ENCODE assay signal across 12 cellular contexts in the genomic region with DNA sequence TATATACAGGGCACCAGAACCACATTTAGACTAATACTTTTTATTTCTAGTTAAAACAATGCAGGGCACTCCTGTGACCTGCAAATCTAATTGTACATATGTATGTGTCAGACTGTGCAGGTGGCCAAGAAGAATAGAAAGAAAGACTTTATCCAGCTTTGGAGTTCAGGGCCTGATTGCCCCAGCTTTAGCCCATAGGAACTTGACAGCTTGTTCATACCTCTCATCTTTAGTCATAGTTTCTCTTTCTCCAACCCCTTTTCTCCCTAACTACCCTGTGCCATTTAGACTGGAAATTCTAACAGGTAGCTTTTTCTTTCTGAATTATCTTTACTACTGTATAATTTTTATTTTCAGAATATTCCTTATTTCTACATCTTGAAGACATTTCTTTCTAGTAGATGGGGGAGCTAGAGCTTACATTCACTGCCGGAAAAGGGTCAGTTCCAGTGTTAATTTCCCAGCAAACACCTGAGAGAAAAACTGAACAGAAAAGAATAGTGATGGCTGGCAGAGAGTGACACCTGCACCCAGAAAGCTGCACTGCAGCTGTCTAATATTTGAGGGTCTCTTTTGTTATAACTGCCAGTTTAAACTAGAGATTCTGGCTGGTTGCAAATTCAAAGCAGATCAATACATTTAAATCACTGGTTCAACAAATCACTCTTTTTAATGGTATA. TPM values are rescaled to one million over a fixed set of nuclear protein-coding genes. Genes with fewer than 3 reads are reported as not detected.
A peak's percentile ranks its signal among the peaks of the same experiment; 100 is the strongest.
DNase-seq lines count a peak whose midpoint lies in the region; ATAC-seq and TF ChIP-seq lines count a peak whose summit lies in the region.
"Had no signal": no experiment of that assay in that cellular context is flagged by ENCODE, and none has a peak within 500 bp of the region (broad histone marks: within the 10 kb centered on the region; RNA-seq: fewer than 3 reads in every experiment).

No MANE protein-coding gene starts in this region.

- CTCF ChIA-PET in activated CD4-positive, alpha-beta T cell treated with anti-CD3 and anti-CD28 coated beads, Interleukin-2, amount 10 ng/mL, durations not matched to agents 7 days and 5 days (lab: Charles Lee), result interaction anchor here (1.6 kb wide), 1 partner anchor 30 kb away, joined by 4 read pairs; no protein-coding TSS in a partner anchor

- peak; percentile 35 for ATAC-seq in effector memory CD8-positive, alpha-beta T cell (replicated peaks)

- no peak overlapping the region for H3K4me3 ChIP-seq in smooth muscle cell

- peaks cover 100% of the 10 kb centered on the region for H3K79me2 ChIP-seq in smooth muscle cell (ENCODE audit: low read depth)

- no peaks in the 10 kb centered on the region for H3F3A ChIP-seq in smooth muscle cell (ENCODE audit: low read depth)

- no peak overlapping the region for H3K4me2 ChIP-seq in smooth muscle cell

- DNase-seq in activated CD4-positive, alpha-beta T cell treated with anti-CD3 and anti-CD28 coated beads, Interleukin-2, amount 10 ng/mL, durations not matched to agents 7 days and 5 days, result no peak
- DNase-seq in activated CD4-positive, alpha-beta T cell treated with anti-CD3 and anti-CD28 coated beads, Interleukin-2, amount 50 U/mL, for 1 hour, result no peak
- DNase-seq in NCI-H146 treated with DMSO at 0.1 percent for 48 hours (lab: John Stamatoyannopoulos, UW; ENCODE audit: unreplicated experiment) (peak; percentile 11), smooth muscle cell (lab: John Stamatoyannopoulos, UW; ENCODE audit: unreplicated experiment) (no peak), occipital lobe (lab: John Stamatoyannopoulos, UW) (no peak), NCI-H2081 treated with DMSO at 0.1 percent for 48 hours (lab: John Stamatoyannopoulos, UW) (no peak), CD14-positive monocyte (ENCODE audit: low spot score) (no peak)
- no peak for DNase-seq in effector memory CD8-positive, alpha-beta T cell
- DNase-seq: anterior cingulate cortex, naive B cell, NCI-H526 had no signal

- H3K27ac Mint-ChIP-seq in activated CD4-positive, alpha-beta T cell treated with anti-CD3 and anti-CD28 coated beads, Interleukin-2, amount 10 ng/mL, durations not matched to agents 7 days and 5 days, result peak overlapping the region; percentile 13
- no peak overlapping the region for H3K27ac Mint-ChIP-seq in effector memory CD8-positive, alpha-beta T cell
- no peak overlapping the region for H3K27ac Mint-ChIP-seq in CD14-positive monocyte

- POLR2A ChIA-PET in activated CD4-positive, alpha-beta T cell treated with anti-CD3 and anti-CD28 coated beads, Interleukin-2, amount 10 ng/mL, durations not matched to agents 7 days and 5 days (lab: Charles Lee), result no interaction called here

- intact Hi-C loops in CD14-positive monocyte (cut with micrococcal nuclease), result no loop called here

- H4K20me1 ChIP-seq in smooth muscle cell (ENCODE audit: low read depth), result peaks cover 100% of the 10 kb centered on the region

- peaks cover 4% of the 10 kb centered on the region for H3K36me3 ChIP-seq in smooth muscle cell (ENCODE audit: low read depth)

- H3K4me1 ChIP-seq in smooth muscle cell (ENCODE audit: low read depth), result peaks cover 31% of the 10 kb centered on the region

- no peak overlapping the region for H3K27ac ChIP-seq in smooth muscle cell (ENCODE audit: low read depth)

- 86% methylated on average over 1 of the region's 1 CpG for WGBS in smooth muscle cell (ENCODE audit: low lambda C conversion rate)

- H3K27me3 Mint-ChIP-seq in activated CD4-positive, alpha-beta T cell treated with anti-CD3 and anti-CD28 coated beads, Interleukin-2, amount 10 ng/mL, durations not matched to agents 7 days and 5 days, result no peaks in the 10 kb centered on the region
- H3K27me3 Mint-ChIP-seq in effector memory CD8-positive, alpha-beta T cell, result no peaks in the 10 kb centered on the region
- no peaks in the 10 kb centered on the region for H3K27me3 Mint-ChIP-seq in CD14-positive monocyte (ENCODE audit: low read depth in 3 of 3)
- H3K27me3 Mint-ChIP-seq: naive B cell had no signal

- no peak overlapping the region for H3K4me3 Mint-ChIP-seq in activated CD4-positive, alpha-beta T cell treated with anti-CD3 and anti-CD28 coated beads, Interleukin-2, amount 10 ng/mL, durations not matched to agents 7 days and 5 days
- H3K4me3 Mint-ChIP-seq in effector memory CD8-positive, alpha-beta T cell, result peak overlapping the region; percentile 17 to 95
- H3K4me3 Mint-ChIP-seq in CD14-positive monocyte, result no peak overlapping the region

- peaks cover 82% of the 10 kb centered on the region for H3K4me1 Mint-ChIP-seq in activated CD4-positive, alpha-beta T cell treated with anti-CD3 and anti-CD28 coated beads, Interleukin-2, amount 10 ng/mL, durations not matched to agents 7 days and 5 days
- H3K4me1 Mint-ChIP-seq in effector memory CD8-positive, alpha-beta T cell (ENCODE audit: low read depth in 2 of 2), result peaks cover 46 to 83% of the 10 kb centered on the region in 2 donors
- H3K4me1 Mint-ChIP-seq in CD14-positive monocyte, result peaks cover 40% of the 10 kb centered on the region

- no peaks in the 10 kb centered on the region for H3K9me3 ChIP-seq in smooth muscle cell (replicated peaks; ENCODE audit: low read depth)

- TF ChIP-seq CTCF in smooth muscle cell (IDR thresholded peaks at IDR 0.05; ENCODE audit: borderline replicate concordance, insufficient read depth, poor library complexity, severe bottlenecking) (peak; percentile 3), CD14-positive monocyte (IDR thresholded peaks at IDR 0.05) (no peak)

- H3K36me3 Mint-ChIP-seq in activated CD4-positive, alpha-beta T cell treated with anti-CD3 and anti-CD28 coated beads, Interleukin-2, amount 10 ng/mL, durations not matched to agents 7 days and 5 days (ENCODE audit: low read depth), result peaks cover 54% of the 10 kb centered on the region
- peaks cover 47% of the 10 kb centered on the region for H3K36me3 Mint-ChIP-seq in effector memory CD8-positive, alpha-beta T cell (ENCODE audit: insufficient read depth)
- peaks cover 54 to 68% of the 10 kb centered on the region in 2 donors for H3K36me3 Mint-ChIP-seq in CD14-positive monocyte

- H3K27me3 ChIP-seq in smooth muscle cell (ENCODE audit: low read depth), result no peaks in the 10 kb centered on the region

- H2AFZ ChIP-seq in smooth muscle cell (ENCODE audit: low read depth), result no peak overlapping the region

- no peaks in the 10 kb centered on the region for H3K9me3 Mint-ChIP-seq in activated CD4-positive, alpha-beta T cell treated with anti-CD3 and anti-CD28 coated beads, Interleukin-2, amount 10 ng/mL, durations not matched to agents 7 days and 5 days
- no peaks in the 10 kb centered on the region for H3K9me3 Mint-ChIP-seq in effector memory CD8-positive, alpha-beta T cell
- no peaks in the 10 kb centered on the region for H3K9me3 Mint-ChIP-seq in CD14-positive monocyte
- H3K9me3 Mint-ChIP-seq: naive B cell had no signal

- H3K9ac ChIP-seq in smooth muscle cell (ENCODE audit: low read depth), result no peak overlapping the region

RNA-seq across cellular contexts. Expression of a gene that starts 8.4 kb away (rescaled TPM):
- total RNA-seq in activated CD4-positive, alpha-beta T cell treated with anti-CD3 and anti-CD28 coated beads, Interleukin-2, amount 10 ng/mL, durations not matched to agents 7 days and 5 days, result 100 to 1,000 TPM; 607 to 643 TPM
- total RNA-seq in smooth muscle cell (586 and 587 TPM in 2 replicates), occipital lobe (1,163 TPM)
- polyA plus RNA-seq in smooth muscle cell (273 and 284 TPM in 2 replicates), CD14-positive monocyte (10 to 100 TPM; 65.7 to 70.2 TPM)

RNA-seq across cellular contexts. Expression of a gene that starts 32.4 kb away (rescaled TPM):
- 100 to 1,000 TPM; 109 to 116 TPM for total RNA-seq in activated CD4-positive, alpha-beta T cell treated with anti-CD3 and anti-CD28 coated beads, Interleukin-2, amount 10 ng/mL, durations not matched to agents 7 days and 5 days
- total RNA-seq in smooth muscle cell (42.2 and 42.9 TPM in 2 replicates), occipital lobe (16.4 TPM)
- polyA plus RNA-seq in smooth muscle cell (38.5 and 46.9 TPM in 2 replicates), CD14-positive monocyte (10 to 100 TPM; 28.8 to 31.0 TPM)

RNA-seq across cellular contexts. Expression of a gene that starts 49.4 kb away (rescaled TPM):
- total RNA-seq in activated CD4-positive, alpha-beta T cell treated with anti-CD3 and anti-CD28 coated beads, Interleukin-2, amount 10 ng/mL, durations not matched to agents 7 days and 5 days, result not detected
- 0.67 and 1.0 TPM in 2 replicates for total RNA-seq in smooth muscle cell
- 2.4 and 2.9 TPM in 2 replicates for polyA plus RNA-seq in smooth muscle cell
- not detected for total RNA-seq in occipital lobe
- not detected for polyA plus RNA-seq in CD14-positive monocyte
- total RNA-seq: glomerular endothelial cell had no signal

Comparison
In these comparisons a context has a peak if more than half of its experiments do, and no peak if none do; other contexts are left out.
1. H3K4me3 Mint-ChIP-seq: peak in effector memory CD8-positive, alpha-beta T cell (2 of 2); none in activated CD4-positive, alpha-beta T cell treated with anti-CD3 and anti-CD28 coated beads, Interleukin-2, amount 10 ng/mL, durations not matched to agents 7 days and 5 days (single experiment) and CD14-positive monocyte (0 of 2).